7 cellular contexts compared by ENCODE assay signal in genomic region chrX:71698299-71699022, GRCh38. TPM values are rescaled to one million over a fixed set of nuclear protein-coding genes. Genes with fewer than 3 reads are reported as not detected.
"Had no signal": no experiment of that assay in that cellular context is flagged by ENCODE, and none has a peak within 500 bp of the region (broad histone marks: within the 10 kb centered on the region; RNA-seq: fewer than 3 reads in every experiment).

No MANE protein-coding gene starts in this region.

RNA-seq across cellular contexts. Expression of gene CXorf49, which starts 19.6 kb away (rescaled TPM):
- total RNA-seq: activated CD4-positive, alpha-beta T cell treated with anti-CD3 and anti-CD28 coated beads, Interleukin-2, amount 10 ng/mL, durations not matched to agents 24 days and 14 days; activated CD8-positive, alpha-beta T cell treated with anti-CD3 and anti-CD28 coated beads, Interleukin-2, amount 10 ng/mL, durations not matched to agents 7 days and 5 days; activated naive CD8-positive, alpha-beta T cell treated with anti-CD3 and anti-CD28 coated beads for 36 hours; activated T-helper 1 cell treated with anti-CD3 and anti-CD28 coated beads, Interleukin-12 subunit alpha, Interleukin-12 subunit beta, Interleukin-2, Interleukin-4 antibody, amounts not matched to agents 30 ng/mL and 10 ng/mL and 1 ng/mL, durations not matched to agents 14 hours and 24 hours and 36 hours; aorta; SJSA1 had no signal
- polyA plus RNA-seq: aorta, SK-N-SH had no signal
